1 cellular context compared by ENCODE assay signal in genomic region chr16:82049484-82049883, GRCh38.
TF ChIP-seq lines count a peak whose summit lies in the region.

No MANE protein-coding gene starts in this region.

TF ChIP-seq in HepG2, 621 proteins besides CTCF, POLR2A, EP300 and RAD21 (continued from another document):
- TF ChIP-seq SOX5 (CRISPR knock-in tag; IDR thresholded peaks at IDR 0.05; ENCODE audit: borderline replicate concordance) (peak; percentile 31; the same call in 1 of the 2 replicates), SOX6 (IDR thresholded peaks at IDR 0.05) (no peak), SOX6 (CRISPR knock-in tag; IDR thresholded peaks at IDR 0.05) (peak; percentile 18; the same call in 1 of the 2 replicates), ZFP36L2 (CRISPR knock-in tag; IDR thresholded peaks at IDR 0.05) (no peak), ZNF138 (CRISPR knock-in tag; IDR thresholded peaks at IDR 0.05; ENCODE audit: low read depth) (no peak), SOX13 (IDR thresholded peaks at IDR 0.05) (no peak), SOX13 (CRISPR knock-in tag; conservative IDR thresholded peaks at IDR 0.05 in 1 of 2, IDR thresholded peaks at IDR 0.05 in 1 of 2) (peak in 1 of 2 experiments; percentile 77; a peak in 2 of 4 replicates)
